In the genomic region with DNA sequence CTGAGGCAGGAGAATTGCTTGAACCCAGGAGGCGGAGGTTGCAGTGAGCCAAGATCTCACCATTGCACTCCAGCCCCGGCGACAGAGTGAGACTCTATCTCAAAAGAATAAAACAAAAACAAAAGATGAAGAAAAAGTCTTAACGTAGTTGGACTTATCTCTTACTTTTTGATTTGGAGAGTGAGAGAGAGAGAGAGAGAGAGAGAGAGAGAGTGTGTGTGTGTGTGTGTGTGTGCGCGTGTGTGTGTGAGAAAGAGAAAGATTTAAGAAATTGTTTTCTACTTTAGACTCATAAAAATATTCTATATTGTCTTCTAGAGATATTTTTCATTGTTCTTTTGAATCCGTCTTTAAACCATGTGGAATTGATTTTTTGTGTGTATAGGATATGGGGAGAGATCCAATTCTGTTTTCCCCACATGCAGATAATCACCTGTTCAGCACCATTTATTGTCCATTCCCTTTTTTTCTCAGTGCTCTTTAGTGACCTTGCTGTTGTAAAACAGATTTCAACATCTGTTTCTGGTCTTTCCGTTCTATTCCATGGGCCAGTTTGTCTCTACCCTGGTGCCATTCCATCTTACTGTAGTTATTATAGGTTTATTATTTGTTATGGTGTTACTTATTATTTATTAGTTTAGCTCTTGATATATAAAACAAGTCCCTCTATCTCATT, we compare ENCODE assay signal across 16 cellular contexts. TPM values are rescaled to one million over a fixed set of nuclear protein-coding genes. Genes with fewer than 3 reads are reported as not detected.
DNase-seq lines count a peak whose midpoint lies in the region; ATAC-seq and TF ChIP-seq lines count a peak whose summit lies in the region.
"Had no signal": no experiment of that assay in that cellular context is flagged by ENCODE, and none has a peak within 500 bp of the region (broad histone marks: within the 10 kb centered on the region; RNA-seq: fewer than 3 reads in every experiment).

No MANE protein-coding gene starts in this region.

- intact Hi-C loops in Right ventricle myocardium inferior (cut with DNase I): no loop called here
- intact Hi-C loops in right lobe of liver (cut with DNase I): no loop called here

- no peak overlapping the region for H3K4me3 ChIP-seq in cardiac muscle cell
- no peak overlapping the region for H3K4me3 ChIP-seq in right lobe of liver
- H3K4me3 ChIP-seq in BE2C (ENCODE audit: low read depth, low read length): no peak overlapping the region
- H3K4me3 ChIP-seq: SJCRH30 had no signal

- H3K36me3 Mint-ChIP-seq in type B pancreatic cell: peaks cover 30% of the 10 kb centered on the region

- H3K9me3 Mint-ChIP-seq in type B pancreatic cell: no peaks in the 10 kb centered on the region

- TF ChIP-seq POLR2A in right lobe of liver (IDR thresholded peaks at IDR 0.05): no peak

- H3K36me3 ChIP-seq in cardiac muscle cell: peaks cover 8% of the 10 kb centered on the region
- peaks cover 0 to 15% (median 7%) of the 10 kb centered on the region in 4 donors for H3K36me3 ChIP-seq in right lobe of liver
- no peaks in the 10 kb centered on the region for H3K36me3 ChIP-seq in BE2C

- H3K27ac ChIP-seq in cardiac muscle cell: peak overlapping the region; percentile 28
- H3K27ac ChIP-seq in right lobe of liver: no peak overlapping the region
- H3K27ac ChIP-seq: SJCRH30 had no signal

- peak overlapping the region; percentile 8 for H3K27ac Mint-ChIP-seq in type B pancreatic cell

- H3K4me3 Mint-ChIP-seq in type B pancreatic cell: no peak overlapping the region
- H3K4me3 Mint-ChIP-seq: CD14-positive monocyte had no signal

- H3K4me1 ChIP-seq in cardiac muscle cell (ENCODE audit: low read depth) (no peaks in the 10 kb centered on the region), right lobe of liver (peaks cover 0 to under 1% (median 0%) of the 10 kb centered on the region in 4 donors), BE2C (no peaks in the 10 kb centered on the region)
- H3K4me1 ChIP-seq: SJCRH30 had no signal

- H3K27me3 Mint-ChIP-seq in type B pancreatic cell: no peaks in the 10 kb centered on the region

- peaks cover 23% of the 10 kb centered on the region for H3K4me1 Mint-ChIP-seq in type B pancreatic cell (ENCODE audit: unreplicated experiment)

- TF ChIP-seq CTCF in cardiac muscle cell (IDR thresholded peaks at IDR 0.05; ENCODE audit: low read depth, low read length): no peak
- TF ChIP-seq CTCF in right lobe of liver (IDR thresholded peaks at IDR 0.05): no peak
- TF ChIP-seq CTCF in type B pancreatic cell (conservative IDR thresholded peaks at IDR 0.05): no peak
- TF ChIP-seq CTCF in BE2C (IDR thresholded peaks at IDR 0.05; ENCODE audit: low read depth, low read length): no peak

- H3K9me3 ChIP-seq in cardiac muscle cell (ENCODE audit: low read depth) (no peaks in the 10 kb centered on the region), right lobe of liver (no peaks in the 10 kb centered on the region), BE2C (no peaks in the 10 kb centered on the region)
- H3K9me3 ChIP-seq: SJCRH30 had no signal

- ATAC-seq in Right ventricle myocardium inferior (no peak), right lobe of liver (peak in 3 of 4 donors; percentile 24 to 64 (median 25)), GM18502 (IDR thresholded peaks at IDR 0.05; ENCODE audit: poor library complexity, unreplicated experiment) (no peak)

- H3K27me3 ChIP-seq in cardiac muscle cell (no peaks in the 10 kb centered on the region), right lobe of liver (no peaks in the 10 kb centered on the region), BE2C (no peaks in the 10 kb centered on the region)
- H3K27me3 ChIP-seq: SJCRH30 had no signal

- DNase-seq in cardiac muscle cell (ENCODE audit: low read depth in 1 of 2, low spot score in 1 of 2) (no peak), Right ventricle myocardium inferior (ENCODE audit: missing footprints) (no peak), HuH-7 (ENCODE audit: low spot score) (peak; percentile 32), right lobe of liver (no peak), type B pancreatic cell (ENCODE audit: extremely low spot score, unreplicated experiment) (no peak), BE2C (no peak)
- DNase-seq: H7; NCI-H1417 treated with DMSO at 0.1 percent for 48 hours; NCI-H1930; NCI-H446; NK-92 treated with Interleukin-12 subunit alpha and Interleukin-12 subunit beta, amount 100 ng/mL, for 24 hours; OCI-M1; RPMI8226; SJCRH30 had no signal

- 81% methylated on average over 8 of the region's 8 CpGs for WGBS in right lobe of liver (ENCODE audit: insufficient coverage, low coverage, low lambda C conversion rate, missing lambda C conversion rate)

RNA-seq across cellular contexts. Expression of a gene that starts 53.5 kb away (rescaled TPM):
- 25.5 and 30.7 TPM in 2 replicates for total RNA-seq in cardiac muscle cell
- polyA plus RNA-seq in cardiac muscle cell: 47.8 and 62.6 TPM in 2 replicates
- total RNA-seq in Right ventricle myocardium inferior: 87.5 TPM
- 10 to 100 TPM; 28.6 to 45.3 (median 35.4) TPM for total RNA-seq in right lobe of liver
- total RNA-seq in type B pancreatic cell (ENCODE audit: low replicate concordance): 61.4 and 62.2 TPM in 2 replicates
- polyA plus RNA-seq in BE2C (2012; ENCODE audit: insufficient read depth, insufficient read length, low read depth): 28.0 TPM

Comparison
In these comparisons a context has a peak if more than half of its experiments do, and no peak if none do; other contexts are left out.
1. ATAC-seq: peak in right lobe of liver (3 of 4); none in Right ventricle myocardium inferior (single experiment) and GM18502 (single experiment).